24 cellular contexts compared by ENCODE assay signal in the genomic region with DNA sequence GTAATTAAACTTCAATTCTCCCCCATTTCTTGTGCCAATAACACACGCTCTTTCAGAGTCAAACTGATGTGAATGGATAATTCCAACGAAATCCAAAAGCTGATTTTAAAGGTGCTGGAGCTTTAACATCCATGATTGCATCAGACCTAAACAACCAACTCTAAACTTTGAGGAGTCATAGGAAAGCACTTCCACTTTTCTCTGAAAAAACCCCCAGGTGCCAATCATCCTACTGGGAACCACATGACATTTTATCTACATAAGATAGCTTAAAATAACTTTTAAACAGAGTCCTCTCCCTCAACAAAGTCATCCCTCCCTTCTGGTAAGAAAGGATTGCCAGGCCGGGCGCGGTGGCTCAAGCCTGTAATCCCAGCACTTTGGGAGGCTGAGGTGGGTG.
A peak's percentile ranks its signal among the peaks of the same experiment; 100 is the strongest.
DNase-seq lines count a peak whose midpoint lies in the region; ATAC-seq, FAIRE-seq and TF ChIP-seq lines count a peak whose summit lies in the region.
"Had no signal": no experiment of that assay in that cellular context is flagged by ENCODE, and none has a peak within 500 bp of the region (broad histone marks: within the 10 kb centered on the region; RNA-seq: fewer than 3 reads in every experiment).

No MANE protein-coding gene starts in this region.

- dilution Hi-C loops in IMR-90 (cut with HindIII; ENCODE audit: low sequenced_read_pairs, unreplicated experiment), result no loop called here

- H3K4me3 Mint-ChIP-seq in natural killer cell, result no peak overlapping the region
- no peak overlapping the region for H3K4me3 Mint-ChIP-seq in stimulated activated naive CD8-positive, alpha-beta T cell treated with anti-CD3 and anti-CD28 coated beads, Interleukin-15, amount 100 ng/mL, for 72 hours
- H3K4me3 Mint-ChIP-seq: B cell; CD14-positive monocyte; CD4-positive, alpha-beta memory T cell had no signal

- H3K9me1 ChIP-seq in IMR-90 (ENCODE audit: insufficient read depth, low read length) (no peaks in the 10 kb centered on the region), K562 (ENCODE audit: control insufficient read depth, insufficient read depth, low read length) (no peaks in the 10 kb centered on the region)

- H2AK9ac ChIP-seq in IMR-90 (replicated peaks; ENCODE audit: low read depth, low read length, poor library complexity), result no peak overlapping the region

- no peak overlapping the region for H3K9ac ChIP-seq in BLaER1 treated with 17β-estradiol and CSF1 and Interleukin-3, amounts not matched to agents 10 nM and 100 nM
- H3K9ac ChIP-seq in IMR-90 (ENCODE audit: low read depth, low read length) (no peak overlapping the region), K562 (ENCODE audit: insufficient read depth in 1 of 2, low read depth in 2 of 2, low read length in 2 of 2) (no peak overlapping the region)
- H3K9ac ChIP-seq: BLaER1 had no signal

- H3K4ac ChIP-seq in IMR-90 (ENCODE audit: low read depth, low read length), result no peak overlapping the region

- H3K27ac ChIP-seq in BLaER1 treated with 17β-estradiol and CSF1 and Interleukin-3, amounts not matched to agents 10 nM and 100 nM, result no peak overlapping the region
- no peak overlapping the region for H3K27ac ChIP-seq in IMR-90 (ENCODE audit: insufficient read depth, low read length)
- H3K27ac ChIP-seq in K562 (ENCODE audit: extremely low read depth, low read depth, low read length), result no peak overlapping the region
- H3K27ac ChIP-seq: 22Rv1 had no signal

- H2BK20ac ChIP-seq in IMR-90 (ENCODE audit: low read depth, low read length), result no peak overlapping the region

- no peak overlapping the region for H4K91ac ChIP-seq in IMR-90 (ENCODE audit: insufficient read depth, low read depth, low read length)

- no peak overlapping the region for H4K5ac ChIP-seq in IMR-90 (ENCODE audit: low read depth, low read length)

- no peak overlapping the region for H2BK15ac ChIP-seq in IMR-90 (ENCODE audit: low read depth, low read length)

- H3K36me3 Mint-ChIP-seq in natural killer cell, result no peaks in the 10 kb centered on the region
- H3K36me3 Mint-ChIP-seq: CD14-positive monocyte; CD4-positive, alpha-beta memory T cell had no signal

- peaks cover 5 to 6% of the 10 kb centered on the region in 2 donors for H3K4me1 Mint-ChIP-seq in natural killer cell
- peaks cover 6% of the 10 kb centered on the region for H3K4me1 Mint-ChIP-seq in stimulated activated naive CD8-positive, alpha-beta T cell treated with anti-CD3 and anti-CD28 coated beads, Interleukin-15, amount 100 ng/mL, for 72 hours
- H3K4me1 Mint-ChIP-seq: B cell, CD14-positive monocyte had no signal

- H3K23ac ChIP-seq in IMR-90 (ENCODE audit: low read depth, low read length), result no peak overlapping the region

- in situ Hi-C loops in IMR-90 (cut with MboI; ENCODE audit: low sequenced_read_pairs), result no loop called here
- in situ Hi-C loops in K562 (cut with MboI), result no loop called here

- TF ChIP-seq CTCF in IMR-90 (conservative IDR thresholded peaks at IDR 0.05; ENCODE audit: low read depth, low read length) (no peak), K562 (IDR thresholded peaks at IDR 0.05 in 2 of 3, conservative IDR thresholded peaks at IDR 0.05 in 1 of 3; ENCODE audit: insufficient read depth in 2 of 3, low read depth in 1 of 3, low read length in 3 of 3) (no peak), natural killer cell (IDR thresholded peaks at IDR 0.05) (no peak)

- H2AK5ac ChIP-seq in IMR-90 (ENCODE audit: low read depth, low read length), result no peak overlapping the region

- H3K56ac ChIP-seq in IMR-90 (ENCODE audit: extremely low read depth, insufficient read depth, low read length), result no peak overlapping the region

- CTCF ChIA-PET in IMR-90 (lab: Yijun Ruan, JAX) (no interaction called here), K562 (lab: Yijun Ruan, JAX; ENCODE audit: low intra/inter-chr PET ratio) (interaction anchor here (0.6 kb wide), 1 partner anchor 201 kb away, joined by 4 read pairs; no protein-coding TSS in a partner anchor)

- POLR2A ChIA-PET in IMR-90 (lab: Charles Lee; ENCODE audit: unreplicated experiment) (no interaction called here), K562 (lab: Yijun Ruan, JAX) (interaction anchor here (1.1 kb wide), 1 partner anchor 16 kb away, joined by 3 read pairs; no protein-coding TSS in a partner anchor)

- H3K79me1 ChIP-seq in IMR-90 (ENCODE audit: low read depth in 1 of 2, low read length in 2 of 2), result no peaks in the 10 kb centered on the region

- TF ChIP-seq RAD21 in IMR-90 (IDR thresholded peaks at IDR 0.05; ENCODE audit: low read length) (no peak), K562 (CRISPR knock-in tag; conservative IDR thresholded peaks at IDR 0.05 in 1 of 2, IDR thresholded peaks at IDR 0.05 in 1 of 2) (no peak)

- FAIRE-seq in K562 (lab: Jason Lieb, UNC), result no peak
- FAIRE-seq: A204.1, GM12891, GM18507, H54 had no signal

- WGBS in IMR-90 (ENCODE audit: extremely low coverage in 2 of 2, insufficient read length in 1 of 2), 2 experiments, result no CpG with 5 or more reads among the region's 5 CpGs
- WGBS in K562 (ENCODE audit: insufficient coverage, low coverage, missing lambda C conversion rate), result 1% methylated on average over 5 of the region's 5 CpGs

- no peaks in the 10 kb centered on the region for H3K9me3 Mint-ChIP-seq in natural killer cell
- no peaks in the 10 kb centered on the region for H3K9me3 Mint-ChIP-seq in stimulated activated naive CD8-positive, alpha-beta T cell treated with anti-CD3 and anti-CD28 coated beads, Interleukin-15, amount 100 ng/mL, for 72 hours

- H2BK5ac ChIP-seq in IMR-90 (ENCODE audit: low read depth, low read length, poor library complexity, severe bottlenecking), result no peak overlapping the region

- no peak overlapping the region for H2AFZ ChIP-seq in IMR-90 (replicated peaks; ENCODE audit: low read length, poor library complexity)
- H2AFZ ChIP-seq in K562 (ENCODE audit: low read depth, low read length), result no peak overlapping the region

- H3K27me3 ChIP-seq in BLaER1 treated with 17β-estradiol and CSF1 and Interleukin-3, amounts not matched to agents 10 nM and 100 nM, result peaks cover 0 to 8% (median 0%) of the 10 kb centered on the region in 11 experiments; a peak in 1 of 22 replicates
- H3K27me3 ChIP-seq in IMR-90 (ENCODE audit: control insufficient read depth, insufficient read depth, low read length) (no peaks in the 10 kb centered on the region), K562 (ENCODE audit: control insufficient read depth in 2 of 2, insufficient read depth in 2 of 2, low read length in 2 of 2) (peaks cover 9 to 47% of the 10 kb centered on the region in 2 experiments; a peak in 3 of 5 replicates)
- H3K27me3 ChIP-seq: BLaER1 had no signal

- no TSS peak for BruUV-seq in IMR-90 (replicated peaks; lab: Mats Ljungman, UMichigan)
- BruUV-seq in K562 (replicated peaks; lab: Mats Ljungman, UMichigan), result no TSS peak

- no peak overlapping the region for H3K14ac ChIP-seq in IMR-90 (replicated peaks; ENCODE audit: low read depth, low read length)

- no peak for TF ChIP-seq EP300 in K562 (IDR thresholded peaks at IDR 0.05; ENCODE audit: low read length)

- H3K4me3 ChIP-seq in BLaER1 treated with 17β-estradiol and CSF1 and Interleukin-3, amounts not matched to agents 10 nM and 100 nM, result no peak overlapping the region
- no peak overlapping the region for H3K4me3 ChIP-seq in IMR-90 (ENCODE audit: insufficient read depth, low read depth, low read length)
- no peak overlapping the region for H3K4me3 ChIP-seq in K562
- H3K4me3 ChIP-seq: BLaER1, HAP-1 had no signal

- peaks cover 7 to 65% of the 10 kb centered on the region in 2 donors for H3K27me3 Mint-ChIP-seq in natural killer cell (ENCODE audit: low read depth in 2 of 2)
- H3K27me3 Mint-ChIP-seq in stimulated activated naive CD8-positive, alpha-beta T cell treated with anti-CD3 and anti-CD28 coated beads, Interleukin-15, amount 100 ng/mL, for 72 hours, result peaks cover 60% of the 10 kb centered on the region

- H3K18ac ChIP-seq in IMR-90 (ENCODE audit: low read depth, low read length), result no peak overlapping the region

- peaks cover 44 to 58% (median 51%) of the 10 kb centered on the region in 10 experiments for H3K4me1 ChIP-seq in BLaER1 treated with 17β-estradiol and CSF1 and Interleukin-3, amounts not matched to agents 10 nM and 100 nM
- H3K4me1 ChIP-seq in IMR-90 (ENCODE audit: control insufficient read depth, insufficient read depth, low read length), result no peaks in the 10 kb centered on the region; the same call in 1 of the 2 replicates
- H3K4me1 ChIP-seq in K562 (replicated peaks in 1 of 2; ENCODE audit: control insufficient read depth in 2 of 2, insufficient read depth in 2 of 2, low read length in 2 of 2), result no peaks in the 10 kb centered on the region; a peak in 1 of 5 replicates
- H3K4me1 ChIP-seq: HAP-1 had no signal

- H3K27ac Mint-ChIP-seq in natural killer cell, result no peak overlapping the region
- no peak overlapping the region for H3K27ac Mint-ChIP-seq in stimulated activated naive CD8-positive, alpha-beta T cell treated with anti-CD3 and anti-CD28 coated beads, Interleukin-15, amount 100 ng/mL, for 72 hours
- H3K27ac Mint-ChIP-seq: B cell; CD4-positive, alpha-beta memory T cell had no signal

- TF ChIP-seq POLR2A in IMR-90 (IDR thresholded peaks at IDR 0.05; ENCODE audit: low read depth, low read length), result no peak
- no peak for TF ChIP-seq POLR2A in K562 (conservative IDR thresholded peaks at IDR 0.05)

- no peaks in the 10 kb centered on the region for H3K79me2 ChIP-seq in K562 (ENCODE audit: control insufficient read depth, insufficient read depth, low read length)

- no peak overlapping the region for H4K8ac ChIP-seq in IMR-90 (ENCODE audit: low read depth in 2 of 2, low read length in 2 of 2)

- intact Hi-C loops in IMR-90 (cut with micrococcal nuclease), result no loop called here
- intact Hi-C loops in K562 (cut with micrococcal nuclease), result no loop called here
- intact Hi-C loops in natural killer cell (cut with micrococcal nuclease), result no loop called here

- ATAC-seq in IMR-90 (ENCODE audit: low read depth) (no peak), K562 (no peak), natural killer cell (no peak)
- ATAC-seq in stimulated activated naive CD8-positive, alpha-beta T cell treated with anti-CD3 and anti-CD28 coated beads, Interleukin-15, amount 100 ng/mL, for 72 hours, result no peak

- peaks cover 0 to 9% (median 7%) of the 10 kb centered on the region in 11 experiments; a peak in 8 of 22 replicates for H3K9me3 ChIP-seq in BLaER1 treated with 17β-estradiol and CSF1 and Interleukin-3, amounts not matched to agents 10 nM and 100 nM (replicated peaks in 1 of 11)
- H3K9me3 ChIP-seq in IMR-90 (ENCODE audit: control insufficient read depth, insufficient read depth, low read length) (no peaks in the 10 kb centered on the region), K562 (replicated peaks; ENCODE audit: control insufficient read depth, insufficient read depth, low read depth, low read length) (no peaks in the 10 kb centered on the region)
- H3K9me3 ChIP-seq: HAP-1 had no signal

- DNase-seq in IMR-90, result no peak
- peak; percentile 55 for DNase-seq in NCI-H226
- DNase-seq in K562 (ENCODE audit: extremely low read depth in 1 of 4, low spot score in 3 of 4), result no peak
- DNase-seq in natural killer cell, result no peak
- DNase-seq in HPDE6-E6E7 (ENCODE audit: extremely low spot score), result no peak
- no peak for DNase-seq in ecto neural progenitor cell (ENCODE audit: low spot score)
- no peak for DNase-seq in stimulated activated naive CD8-positive, alpha-beta T cell treated with anti-CD3 and anti-CD28 coated beads, Interleukin-15, amount 100 ng/mL, for 72 hours
- DNase-seq: Calu3; CD4-positive, alpha-beta memory T cell; COR-L47; DMS53; DMS79 treated with DMSO at 0.1 percent for 48 hours; GF-D8; GOT3 had no signal

- no peak overlapping the region for H2BK120ac ChIP-seq in IMR-90 (ENCODE audit: low read depth, low read length)

- H3K4me2 ChIP-seq in BLaER1 treated with 17β-estradiol and CSF1 and Interleukin-3, amounts not matched to agents 10 nM and 100 nM, result peak overlapping the region in 9 of 11 experiments; percentile 5 to 93 (median 76); a peak in 10 of 22 replicates
- H3K4me2 ChIP-seq in IMR-90 (ENCODE audit: low read depth, low read length) (no peak overlapping the region), K562 (ENCODE audit: insufficient read depth, low read length) (no peak overlapping the region)

- H4K20me1 ChIP-seq in BLaER1 treated with 17β-estradiol and CSF1 and Interleukin-3, amounts not matched to agents 10 nM and 100 nM, result no peaks in the 10 kb centered on the region
- H4K20me1 ChIP-seq in IMR-90 (ENCODE audit: insufficient read depth, low read length) (no peaks in the 10 kb centered on the region; the same call in 1 of the 2 replicates), K562 (replicated peaks; ENCODE audit: control insufficient read depth, insufficient read depth, low read length) (no peaks in the 10 kb centered on the region; the same call in 1 of the 2 replicates)
- H4K20me1 ChIP-seq: BLaER1 had no signal

- no peaks in the 10 kb centered on the region for H3K36me3 ChIP-seq in BLaER1 treated with 17β-estradiol and CSF1 and Interleukin-3, amounts not matched to agents 10 nM and 100 nM
- H3K36me3 ChIP-seq in IMR-90 (ENCODE audit: control insufficient read depth, insufficient read depth, low read length), result peaks cover 2% of the 10 kb centered on the region
- no peaks in the 10 kb centered on the region for H3K36me3 ChIP-seq in K562 (ENCODE audit: control insufficient read depth, insufficient read depth, low read length)
- H3K36me3 ChIP-seq: BLaER1, HAP-1 had no signal

Comparison
In these comparisons a context has a peak if more than half of its experiments do, and no peak if none do; other contexts are left out.
1. H3K4me2 ChIP-seq: peak in BLaER1 treated with 17β-estradiol and CSF1 and Interleukin-3, amounts not matched to agents 10 nM and 100 nM (9 of 11); none in IMR-90 (single experiment) and K562 (single experiment).